In the genomic region with DNA sequence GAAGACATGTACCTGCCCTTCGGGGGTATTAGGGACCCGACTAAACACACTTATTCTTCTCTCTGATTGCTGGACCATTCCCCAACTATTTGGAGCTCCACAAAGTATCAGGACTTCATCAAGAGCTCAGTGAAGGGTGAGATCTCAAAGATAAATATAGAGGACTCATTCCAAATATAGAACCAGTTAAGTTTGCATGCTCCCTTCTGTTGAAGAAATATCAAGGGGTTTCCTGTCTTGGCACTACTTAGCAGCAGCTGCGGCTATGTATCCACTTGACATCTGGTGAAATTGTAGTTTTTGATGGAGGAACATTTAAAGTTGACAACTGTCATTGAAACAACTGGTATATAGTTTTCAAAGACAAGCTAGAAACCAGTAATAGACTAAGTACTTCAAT, we compare ENCODE assay signal across 17 cellular contexts. TPM values are rescaled to one million over a fixed set of nuclear protein-coding genes. Genes with fewer than 3 reads are reported as not detected.
DNase-seq lines count a peak whose midpoint lies in the region; ATAC-seq and TF ChIP-seq lines count a peak whose summit lies in the region.
"Had no signal": no experiment of that assay in that cellular context is flagged by ENCODE, and none has a peak within 500 bp of the region (broad histone marks: within the 10 kb centered on the region; RNA-seq: fewer than 3 reads in every experiment).

No MANE protein-coding gene starts in this region.

- CTCF ChIA-PET in activated CD4-positive, alpha-beta memory T cell treated with anti-CD3 and anti-CD28 coated beads, Interleukin-2, amount 10 ng/mL, durations not matched to agents 7 days and 5 days (lab: Charles Lee): interaction anchor here (0.6 to 2.3 kb wide), 6 partner anchors 25 to 848 kb away, joined by 3 to 8 read pairs (median 4); no protein-coding TSS in a partner anchor
- CTCF ChIA-PET in activated CD4-positive, alpha-beta memory T cell treated with anti-CD3 and anti-CD28 coated beads for 36 hours (lab: Charles Lee): interaction anchor here (0.9 to 1.2 kb wide), 3 partner anchors 28 to 645 kb away, joined by 3 to 4 read pairs (median 4); partner anchors contain the start of gene COMMD3
- CTCF ChIA-PET in activated B cell treated with CpG ODN at 0.5 μM for 24 hours (lab: Charles Lee): interaction anchor here (0.7 to 2.3 kb wide), 5 partner anchors 29 to 645 kb away, joined by 3 to 8 read pairs (median 3); no protein-coding TSS in a partner anchor
- CTCF ChIA-PET in CD8-positive, alpha-beta T cell (lab: Charles Lee): interaction anchor here (1.1 to 1.6 kb wide), 2 partner anchors 10 to 644 kb away, joined by 3 read pairs; no protein-coding TSS in a partner anchor

- peaks cover 13% of the 10 kb centered on the region for H3K36me3 Mint-ChIP-seq in activated CD4-positive, alpha-beta memory T cell treated with anti-CD3 and anti-CD28 coated beads, Interleukin-2, amount 10 ng/mL, durations not matched to agents 7 days and 5 days (ENCODE audit: low read depth)
- H3K36me3 Mint-ChIP-seq in activated CD4-positive, alpha-beta memory T cell treated with anti-CD3 and anti-CD28 coated beads for 36 hours: peaks cover 5% of the 10 kb centered on the region
- H3K36me3 Mint-ChIP-seq in activated B cell treated with CpG ODN at 0.5 μM for 24 hours (ENCODE audit: low read depth): peaks cover 2% of the 10 kb centered on the region
- no peaks in the 10 kb centered on the region for H3K36me3 Mint-ChIP-seq in progenitor cell of endocrine pancreas (ENCODE audit: insufficient read depth)
- peaks cover 4% of the 10 kb centered on the region for H3K36me3 Mint-ChIP-seq in CD8-positive, alpha-beta T cell

- H3K9me3 ChIP-seq in CD8-positive, alpha-beta T cell (ENCODE audit: low read length): peaks cover 6% of the 10 kb centered on the region
- H3K9me3 ChIP-seq: esophagus muscularis mucosa, heart left ventricle, uterus had no signal

- H3K36me3 ChIP-seq in CD8-positive, alpha-beta T cell (ENCODE audit: insufficient read depth, low read length): no peaks in the 10 kb centered on the region
- H3K36me3 ChIP-seq: cardiac muscle cell, esophagus muscularis mucosa, heart left ventricle, uterus had no signal

- no peak overlapping the region for H3K27ac ChIP-seq in CD8-positive, alpha-beta T cell (ENCODE audit: low read depth, low read length)
- H3K27ac ChIP-seq: cardiac muscle cell, esophagus muscularis mucosa, heart left ventricle, uterus, VCaP had no signal

- peaks cover 7% of the 10 kb centered on the region for H3K4me1 ChIP-seq in CD8-positive, alpha-beta T cell (ENCODE audit: insufficient read depth, low read length)

- no peaks in the 10 kb centered on the region for H3K9me3 Mint-ChIP-seq in activated CD4-positive, alpha-beta memory T cell treated with anti-CD3 and anti-CD28 coated beads, Interleukin-2, amount 10 ng/mL, durations not matched to agents 7 days and 5 days
- no peaks in the 10 kb centered on the region for H3K9me3 Mint-ChIP-seq in activated CD4-positive, alpha-beta memory T cell treated with anti-CD3 and anti-CD28 coated beads for 36 hours
- H3K9me3 Mint-ChIP-seq in activated B cell treated with CpG ODN at 0.5 μM for 24 hours: peaks cover 3% of the 10 kb centered on the region
- H3K9me3 Mint-ChIP-seq in progenitor cell of endocrine pancreas (ENCODE audit: low read depth): no peaks in the 10 kb centered on the region
- peaks cover 10% of the 10 kb centered on the region for H3K9me3 Mint-ChIP-seq in CD8-positive, alpha-beta T cell

- peaks cover 56% of the 10 kb centered on the region for H3K27me3 ChIP-seq in CD8-positive, alpha-beta T cell (ENCODE audit: insufficient read depth, low read length)

- TF ChIP-seq CTCF in activated B cell treated with CpG ODN at 0.5 μM for 24 hours (IDR thresholded peaks at IDR 0.05) (no peak), progenitor cell of endocrine pancreas (IDR thresholded peaks at IDR 0.05; ENCODE audit: unreplicated experiment) (no peak)
- no peak for TF ChIP-seq CTCF in CD8-positive, alpha-beta T cell (IDR thresholded peaks at IDR 0.05)

- peak; percentile 27 for ATAC-seq in GM18868 (IDR thresholded peaks at IDR 0.05; ENCODE audit: unreplicated experiment)
- no peak for ATAC-seq in activated B cell treated with CpG ODN at 0.5 μM for 24 hours (ENCODE audit: low read depth)
- no peak for ATAC-seq in CD8-positive, alpha-beta T cell
- no peak for ATAC-seq in left cardiac atrium
- ATAC-seq: HCT116, heart left ventricle had no signal

- H3K27me3 Mint-ChIP-seq in activated CD4-positive, alpha-beta memory T cell treated with anti-CD3 and anti-CD28 coated beads, Interleukin-2, amount 10 ng/mL, durations not matched to agents 7 days and 5 days: peaks cover 59% of the 10 kb centered on the region
- peaks cover 52% of the 10 kb centered on the region for H3K27me3 Mint-ChIP-seq in activated CD4-positive, alpha-beta memory T cell treated with anti-CD3 and anti-CD28 coated beads for 36 hours
- H3K27me3 Mint-ChIP-seq in activated B cell treated with CpG ODN at 0.5 μM for 24 hours: peaks cover 46% of the 10 kb centered on the region
- peaks cover 72% of the 10 kb centered on the region for H3K27me3 Mint-ChIP-seq in progenitor cell of endocrine pancreas
- H3K27me3 Mint-ChIP-seq in CD8-positive, alpha-beta T cell (ENCODE audit: low read depth): peaks cover 65% of the 10 kb centered on the region

- DNase-seq in activated CD4-positive, alpha-beta memory T cell treated with anti-CD3 and anti-CD28 coated beads, Interleukin-2, amount 10 ng/mL, durations not matched to agents 7 days and 5 days: no peak
- no peak for DNase-seq in activated CD4-positive, alpha-beta memory T cell treated with anti-CD3 and anti-CD28 coated beads for 36 hours
- DNase-seq in activated B cell treated with CpG ODN at 0.5 μM for 24 hours: no peak
- no peak for DNase-seq in progenitor cell of endocrine pancreas (ENCODE audit: low spot score, unreplicated experiment)
- DNase-seq in CD8-positive, alpha-beta T cell: no peak
- no peak for DNase-seq in left cardiac atrium
- no peak for DNase-seq in NCI-H526 treated with DMSO at 0.1 percent for 48 hours (lab: John Stamatoyannopoulos, UW)
- DNase-seq: heart left ventricle, islet precursor cell, mesendoderm, NCI-H2081, uterus had no signal

- intact Hi-C loops in activated CD4-positive, alpha-beta memory T cell treated with anti-CD3 and anti-CD28 coated beads for 36 hours (cut with micrococcal nuclease): no loop called here
- intact Hi-C loops in activated B cell treated with CpG ODN at 0.5 μM for 24 hours (cut with micrococcal nuclease): loop anchor here (1.0 to 5.0 kb wide), 4 partner anchors 21 to 645 kb away; partner anchors contain the start of gene PIP4K2A
- intact Hi-C loops in CD8-positive, alpha-beta T cell (cut with DNase I, micrococcal nuclease): loop anchor here in 1 of 2 experiments (5.0 kb wide), 4 partner anchors 92 to 827 kb away; partner anchors contain the start of gene DNAJC1
- intact Hi-C loops in left cardiac atrium (cut with DNase I): loop anchor here in 1 of 2 donors (10.0 kb wide), 1 partner anchor 91 kb away; no protein-coding TSS in a partner anchor

- H3K4me3 ChIP-seq in CD8-positive, alpha-beta T cell (ENCODE audit: low read depth, low read length): no peak overlapping the region
- H3K4me3 ChIP-seq: cardiac muscle cell, uterus had no signal

- H3K4me3 Mint-ChIP-seq in activated CD4-positive, alpha-beta memory T cell treated with anti-CD3 and anti-CD28 coated beads, Interleukin-2, amount 10 ng/mL, durations not matched to agents 7 days and 5 days: no peak overlapping the region
- H3K4me3 Mint-ChIP-seq in activated CD4-positive, alpha-beta memory T cell treated with anti-CD3 and anti-CD28 coated beads for 36 hours: no peak overlapping the region
- H3K4me3 Mint-ChIP-seq in activated B cell treated with CpG ODN at 0.5 μM for 24 hours (peak overlapping the region; percentile 28), progenitor cell of endocrine pancreas (ENCODE audit: low read depth) (peak overlapping the region; percentile 70)
- H3K4me3 Mint-ChIP-seq in CD8-positive, alpha-beta T cell: no peak overlapping the region

- H3K4me1 Mint-ChIP-seq in activated CD4-positive, alpha-beta memory T cell treated with anti-CD3 and anti-CD28 coated beads, Interleukin-2, amount 10 ng/mL, durations not matched to agents 7 days and 5 days: peaks cover 35% of the 10 kb centered on the region
- H3K4me1 Mint-ChIP-seq in activated CD4-positive, alpha-beta memory T cell treated with anti-CD3 and anti-CD28 coated beads for 36 hours (ENCODE audit: low read depth): peaks cover 20% of the 10 kb centered on the region
- H3K4me1 Mint-ChIP-seq in activated B cell treated with CpG ODN at 0.5 μM for 24 hours: peaks cover 26% of the 10 kb centered on the region
- peaks cover 4% of the 10 kb centered on the region for H3K4me1 Mint-ChIP-seq in progenitor cell of endocrine pancreas (ENCODE audit: low read depth)
- H3K4me1 Mint-ChIP-seq in CD8-positive, alpha-beta T cell (ENCODE audit: low read depth): peaks cover 13% of the 10 kb centered on the region

- POLR2A ChIA-PET in activated CD4-positive, alpha-beta memory T cell treated with anti-CD3 and anti-CD28 coated beads, Interleukin-2, amount 10 ng/mL, durations not matched to agents 7 days and 5 days (lab: Charles Lee): interaction anchor here (0.6 to 2.0 kb wide), 4 partner anchors 12 to 341 kb away, joined by 3 to 5 read pairs (median 3); partner anchors contain the start of gene DNAJC1
- POLR2A ChIA-PET in activated CD4-positive, alpha-beta memory T cell treated with anti-CD3 and anti-CD28 coated beads for 36 hours (lab: Charles Lee): no interaction called here
- POLR2A ChIA-PET in activated B cell treated with CpG ODN at 0.5 μM for 24 hours (lab: Charles Lee): interaction anchor here (0.8 to 2.0 kb wide), 4 partner anchors 19 to 115 kb away, joined by 3 to 5 read pairs (median 3); no protein-coding TSS in a partner anchor
- POLR2A ChIA-PET in CD8-positive, alpha-beta T cell (lab: Charles Lee): interaction anchor here (1.2 to 1.4 kb wide), 2 partner anchors 21 to 92 kb away, joined by 3 to 6 read pairs; no protein-coding TSS in a partner anchor

- H3K27ac Mint-ChIP-seq in activated CD4-positive, alpha-beta memory T cell treated with anti-CD3 and anti-CD28 coated beads, Interleukin-2, amount 10 ng/mL, durations not matched to agents 7 days and 5 days: peak overlapping the region; percentile 1
- H3K27ac Mint-ChIP-seq in activated CD4-positive, alpha-beta memory T cell treated with anti-CD3 and anti-CD28 coated beads for 36 hours: no peak overlapping the region
- H3K27ac Mint-ChIP-seq in activated B cell treated with CpG ODN at 0.5 μM for 24 hours: peak overlapping the region; percentile 46
- no peak overlapping the region for H3K27ac Mint-ChIP-seq in progenitor cell of endocrine pancreas
- H3K27ac Mint-ChIP-seq in CD8-positive, alpha-beta T cell: no peak overlapping the region

RNA-seq across cellular contexts. Expression of gene SPAG6, which starts 1.1 kb away (rescaled TPM):
- total RNA-seq in activated CD4-positive, alpha-beta memory T cell treated with anti-CD3 and anti-CD28 coated beads, Interleukin-2, amount 10 ng/mL, durations not matched to agents 7 days and 5 days: 1 to 10 TPM; 1.2 to 1.4 TPM
- total RNA-seq in activated CD4-positive, alpha-beta memory T cell treated with anti-CD3 and anti-CD28 coated beads for 36 hours: under 1 TPM in 1 of 2 experiments, not detected in 1; 0.24 TPM
- 0.12 and 0.62 TPM in 2 replicates for total RNA-seq in activated B cell treated with CpG ODN at 0.5 μM for 24 hours
- 8.5 and 8.9 TPM in 2 replicates for total RNA-seq in progenitor cell of endocrine pancreas
- total RNA-seq in CD8-positive, alpha-beta T cell: not detected
- not detected for total RNA-seq in left cardiac atrium
- total RNA-seq: cardiac muscle cell had no signal

RNA-seq across cellular contexts. Expression of gene BMI1, which starts 23.3 kb away (rescaled TPM):
- 10 to 100 TPM; 64.0 to 66.5 TPM for total RNA-seq in activated CD4-positive, alpha-beta memory T cell treated with anti-CD3 and anti-CD28 coated beads, Interleukin-2, amount 10 ng/mL, durations not matched to agents 7 days and 5 days
- 10 to 100 TPM; 58.8 to 63.5 TPM for total RNA-seq in activated CD4-positive, alpha-beta memory T cell treated with anti-CD3 and anti-CD28 coated beads for 36 hours
- total RNA-seq in activated B cell treated with CpG ODN at 0.5 μM for 24 hours (62.3 and 70.1 TPM in 2 replicates), progenitor cell of endocrine pancreas (62.1 and 64.3 TPM in 2 replicates), left cardiac atrium (10 to 100 TPM; 39.9 to 40.5 TPM)
- total RNA-seq in CD8-positive, alpha-beta T cell: 10 to 100 TPM; 46.8 to 50.3 TPM

RNA-seq across cellular contexts. Expression of gene COMMD3, which starts 28.0 kb away (rescaled TPM):
- 10 to 100 TPM; 82.6 to 97.0 TPM for total RNA-seq in activated CD4-positive, alpha-beta memory T cell treated with anti-CD3 and anti-CD28 coated beads, Interleukin-2, amount 10 ng/mL, durations not matched to agents 7 days and 5 days
- 10 to 100 TPM; 84.6 to 91.4 TPM for total RNA-seq in activated CD4-positive, alpha-beta memory T cell treated with anti-CD3 and anti-CD28 coated beads for 36 hours
- total RNA-seq in activated B cell treated with CpG ODN at 0.5 μM for 24 hours (68.2 and 72.8 TPM in 2 replicates), progenitor cell of endocrine pancreas (48.5 and 48.8 TPM in 2 replicates), left cardiac atrium (10 to 100 TPM; 73.5 to 74.8 TPM)
- 10 to 100 TPM; 19.2 to 22.1 TPM for total RNA-seq in CD8-positive, alpha-beta T cell

Comparison
In these comparisons a context has a peak if more than half of its experiments do, and no peak if none do; other contexts are left out.
1. H3K27ac Mint-ChIP-seq: peak in activated CD4-positive, alpha-beta memory T cell treated with anti-CD3 and anti-CD28 coated beads, Interleukin-2, amount 10 ng/mL, durations not matched to agents 7 days and 5 days (single experiment) and activated B cell treated with CpG ODN at 0.5 μM for 24 hours (single experiment); none in activated CD4-positive, alpha-beta memory T cell treated with anti-CD3 and anti-CD28 coated beads for 36 hours (single experiment), progenitor cell of endocrine pancreas (single experiment) and CD8-positive, alpha-beta T cell (single experiment).
2. H3K4me3 Mint-ChIP-seq: peak in activated B cell treated with CpG ODN at 0.5 μM for 24 hours (single experiment) and progenitor cell of endocrine pancreas (single experiment); none in activated CD4-positive, alpha-beta memory T cell treated with anti-CD3 and anti-CD28 coated beads, Interleukin-2, amount 10 ng/mL, durations not matched to agents 7 days and 5 days (single experiment), activated CD4-positive, alpha-beta memory T cell treated with anti-CD3 and anti-CD28 coated beads for 36 hours (single experiment) and CD8-positive, alpha-beta T cell (single experiment).